Comparison of ENCODE assay signal across 29 cellular contexts in the genomic region with DNA sequence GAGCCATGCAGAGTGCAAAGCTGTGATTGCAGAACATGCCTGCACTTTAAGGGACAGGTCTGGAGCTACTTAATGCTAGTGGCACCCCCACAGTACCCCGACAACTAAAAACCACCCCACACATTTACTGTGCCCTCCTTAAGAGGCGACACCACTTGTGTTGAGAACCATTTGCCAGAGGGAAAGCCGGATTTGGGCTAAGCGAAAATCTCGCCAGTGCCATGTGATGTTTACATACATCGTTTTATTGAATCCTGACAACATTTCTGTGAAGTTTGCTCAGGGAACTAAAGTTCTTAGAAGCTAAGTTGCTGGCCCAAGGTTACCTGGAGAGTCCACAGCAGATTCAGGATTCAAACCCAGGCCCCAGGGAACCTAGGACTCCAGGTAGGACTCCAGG.
"Had no signal": no experiment of that assay in that cellular context is flagged by ENCODE, and none has a peak within 500 bp of the region (broad histone marks: within the 10 kb centered on the region; RNA-seq: fewer than 3 reads in every experiment).

No MANE protein-coding gene starts in this region.

- H3K9ac ChIP-seq: neural progenitor cell, parathyroid adenoma had no signal

- H3K9me3 Mint-ChIP-seq: immature natural killer cell; mesothelial cell of epicardium; naive B cell; natural killer cell; nephron progenitor cell; neural progenitor cell; stimulated activated naive B cell treated with anti-CD40 and anti-IgM and Interleukin-4, amounts not matched to agents 10 μg/mL and 1 μg/mL and 100 μg/mL, for 72 hours had no signal

- H3K27me3 ChIP-seq: neural progenitor cell, neutrophil, right atrium auricular region, right lobe of liver, stomach, testis, thyroid gland, transverse colon, upper lobe of right lung had no signal

- DNase-seq: hypothalamus; immature natural killer cell; kidney; left colon; left ventricle myocardium inferior; mesendoderm; naive B cell; natural killer cell; nephron progenitor cell; occipital lobe; right lobe of liver; stimulated activated CD4-positive, alpha-beta T cell treated with anti-CD3 and anti-CD28 coated beads, Interleukin-12 subunit alpha, Interleukin-12 subunit beta, amount 100 ng/mL, for 4 hours; stimulated activated CD4-positive, alpha-beta T cell treated with anti-CD3 and anti-CD28 coated beads, Interleukin-15, amount 100 ng/mL, for 24 hours; stimulated activated CD4-positive, alpha-beta T cell treated with anti-CD3 and anti-CD28 coated beads, Interleukin-2, amount 100 ng/mL, for 24 hours; stimulated activated CD4-positive, alpha-beta T cell treated with anti-CD3 and anti-CD28 coated beads, Interleukin-4, amount 100 ng/mL, for 1 hour; stimulated activated naive B cell treated with anti-CD40 and anti-IgM and Interleukin-4, amounts not matched to agents 10 μg/mL and 1 μg/mL and 100 μg/mL, for 72 hours; stimulated activated naive CD8-positive, alpha-beta T cell treated with anti-CD3 and anti-CD28 coated beads, Interleukin-15, Interleukin-2, amounts not matched to agents 100 U/mL and 50 U/mL, for 24 hours; stomach; testis; thyroid gland; transverse colon; upper lobe of right lung had no signal

- ATAC-seq: left colon; natural killer cell; right lobe of liver; stimulated activated naive B cell treated with anti-CD40 and anti-IgM and Interleukin-4, amounts not matched to agents 10 μg/mL and 1 μg/mL and 100 μg/mL, for 72 hours; stimulated activated naive CD8-positive, alpha-beta T cell treated with anti-CD3 and anti-CD28 coated beads, Interleukin-15, Interleukin-2, amounts not matched to agents 100 U/mL and 50 U/mL, for 24 hours; upper lobe of right lung had no signal

- H3K27ac ChIP-seq: left ventricle myocardium inferior, neural progenitor cell, neutrophil, parathyroid adenoma, right atrium auricular region, right lobe of liver, skin epidermis, stomach, testis, thyroid gland, transverse colon, upper lobe of right lung had no signal

- H3K4me3 ChIP-seq: left ventricle myocardium inferior, lung, neural progenitor cell, right atrium auricular region, right lobe of liver, skin epidermis, stomach, testis, thyroid gland, transverse colon, upper lobe of right lung had no signal

- H3K4me3 Mint-ChIP-seq: immature natural killer cell; mesothelial cell of epicardium; naive B cell; natural killer cell; nephron progenitor cell; neural progenitor cell; stimulated activated naive B cell treated with anti-CD40 and anti-IgM and Interleukin-4, amounts not matched to agents 10 μg/mL and 1 μg/mL and 100 μg/mL, for 72 hours had no signal

- H3K9me3 ChIP-seq: left ventricle myocardium inferior, neutrophil, right atrium auricular region, right lobe of liver, stomach, testis, thyroid gland, transverse colon, upper lobe of right lung had no signal

- H3K27me3 Mint-ChIP-seq: naive B cell; stimulated activated naive B cell treated with anti-CD40 and anti-IgM and Interleukin-4, amounts not matched to agents 10 μg/mL and 1 μg/mL and 100 μg/mL, for 72 hours had no signal

- H3K36me3 ChIP-seq: neural progenitor cell, neutrophil, right lobe of liver, thyroid gland, transverse colon, upper lobe of right lung had no signal

- H3K36me3 Mint-ChIP-seq: naive B cell; natural killer cell; neural progenitor cell; stimulated activated naive B cell treated with anti-CD40 and anti-IgM and Interleukin-4, amounts not matched to agents 10 μg/mL and 1 μg/mL and 100 μg/mL, for 72 hours had no signal

- H3K4me1 ChIP-seq: left ventricle myocardium inferior, neural progenitor cell, parathyroid adenoma, right atrium auricular region, right lobe of liver, stomach, testis, thyroid gland, transverse colon, upper lobe of right lung had no signal

- H3K27ac Mint-ChIP-seq: mesothelial cell of epicardium; naive B cell; natural killer cell; nephron progenitor cell; neural progenitor cell; stimulated activated naive B cell treated with anti-CD40 and anti-IgM and Interleukin-4, amounts not matched to agents 10 μg/mL and 1 μg/mL and 100 μg/mL, for 72 hours had no signal

- H3K4me1 Mint-ChIP-seq: immature natural killer cell; mesothelial cell of epicardium; natural killer cell; stimulated activated naive B cell treated with anti-CD40 and anti-IgM and Interleukin-4, amounts not matched to agents 10 μg/mL and 1 μg/mL and 100 μg/mL, for 72 hours had no signal
